1 cellular context compared by ENCODE assay signal in the genomic region with DNA sequence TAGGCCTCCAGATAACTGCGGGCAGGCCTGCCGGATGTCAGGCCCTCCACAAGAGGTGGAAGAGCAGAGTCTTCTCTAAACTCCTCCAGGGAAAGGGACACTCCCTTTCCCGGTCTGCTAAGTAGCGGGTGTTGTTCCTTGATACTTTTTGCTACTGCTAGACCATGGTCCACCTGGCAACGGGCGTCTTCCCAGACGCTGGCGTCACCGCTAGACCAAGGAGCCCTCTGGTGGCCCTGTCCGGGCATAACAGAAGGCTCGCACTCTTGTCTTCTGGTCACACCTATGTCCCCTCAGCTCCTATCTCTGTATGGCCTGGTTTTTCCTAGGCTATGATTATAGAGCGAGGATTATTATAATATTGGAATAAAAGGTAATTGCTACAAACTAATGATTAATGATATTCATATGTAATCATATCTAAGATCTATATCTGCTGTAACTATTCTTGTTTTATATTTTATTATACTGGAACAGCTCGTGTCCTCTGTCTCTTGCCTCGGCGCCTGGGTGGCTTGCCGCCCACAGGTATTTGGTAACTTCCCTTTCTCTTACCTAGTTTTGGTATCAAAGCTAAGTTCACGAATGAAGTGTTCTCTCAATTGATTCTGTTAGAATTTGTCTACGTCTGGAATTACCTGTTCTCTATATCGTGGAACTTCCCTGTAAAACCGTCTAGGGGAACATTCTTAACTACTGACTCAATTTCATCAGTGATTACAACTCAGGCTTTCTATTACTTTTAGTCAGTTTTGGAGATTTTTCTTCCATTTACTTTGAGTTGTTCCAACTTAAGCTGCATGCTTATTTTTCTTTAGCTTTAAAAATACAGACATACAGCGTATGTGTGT.
A peak's percentile ranks its signal among the peaks of the same experiment; 100 is the strongest.
TF ChIP-seq lines count a peak whose summit lies in the region.

No MANE protein-coding gene starts in this region.

TF ChIP-seq in H1, 55 proteins besides CTCF, POLR2A, EP300 and RAD21:
- TF ChIP-seq CREB1 (IDR thresholded peaks at IDR 0.05): peak; percentile 10; the same call in 1 of the 2 replicates
TF ChIP-seq in H1: peak in this region for 1; not testable (repeated sequence) for 54.
